ENCODE assay signal across 1 cellular context in the genomic region with DNA sequence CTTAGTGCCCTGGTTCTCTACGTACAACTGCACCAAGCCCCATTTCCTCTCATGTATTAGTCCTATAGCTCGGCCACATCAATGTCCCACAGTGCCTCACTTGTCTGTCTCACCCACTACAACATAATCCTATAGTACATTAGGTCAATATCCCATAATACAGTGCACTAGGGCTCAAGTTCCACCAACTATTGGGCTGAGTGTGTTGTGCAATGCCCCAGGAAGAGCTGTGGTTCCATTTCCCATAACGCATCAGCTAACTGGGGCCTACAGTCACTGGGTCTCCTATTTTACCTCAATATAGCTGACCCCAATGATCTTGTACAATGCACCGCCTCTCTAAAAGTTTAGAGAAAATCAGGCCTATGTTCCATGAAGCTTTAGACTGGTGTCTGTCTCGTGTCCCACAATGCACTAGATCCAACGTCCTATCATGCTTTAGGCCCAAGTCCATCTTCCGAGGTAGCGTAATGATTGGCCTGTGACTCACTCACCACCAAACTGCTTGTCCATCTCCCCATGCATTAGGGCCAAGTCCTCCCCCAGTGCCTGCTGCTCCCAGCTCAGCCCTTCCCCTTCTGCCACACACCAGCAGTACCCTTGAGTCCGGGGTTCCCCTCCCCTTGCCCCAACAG.
TF ChIP-seq lines count a peak whose summit lies in the region.

No MANE protein-coding gene starts in this region.

TF ChIP-seq in K562, 482 proteins besides CTCF, POLR2A, EP300 and RAD21:
- TF ChIP-seq, protein P1, sequence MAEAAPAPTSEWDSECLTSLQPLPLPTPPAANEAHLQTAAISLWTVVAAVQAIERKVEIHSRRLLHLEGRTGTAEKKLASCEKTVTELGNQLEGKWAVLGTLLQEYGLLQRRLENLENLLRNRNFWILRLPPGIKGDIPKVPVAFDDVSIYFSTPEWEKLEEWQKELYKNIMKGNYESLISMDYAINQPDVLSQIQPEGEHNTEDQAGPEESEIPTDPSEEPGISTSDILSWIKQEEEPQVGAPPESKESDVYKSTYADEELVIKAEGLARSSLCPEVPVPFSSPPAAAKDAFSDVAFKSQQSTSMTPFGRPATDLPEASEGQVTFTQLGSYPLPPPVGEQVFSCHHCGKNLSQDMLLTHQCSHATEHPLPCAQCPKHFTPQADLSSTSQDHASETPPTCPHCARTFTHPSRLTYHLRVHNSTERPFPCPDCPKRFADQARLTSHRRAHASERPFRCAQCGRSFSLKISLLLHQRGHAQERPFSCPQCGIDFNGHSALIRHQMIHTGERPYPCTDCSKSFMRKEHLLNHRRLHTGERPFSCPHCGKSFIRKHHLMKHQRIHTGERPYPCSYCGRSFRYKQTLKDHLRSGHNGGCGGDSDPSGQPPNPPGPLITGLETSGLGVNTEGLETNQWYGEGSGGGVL (CRISPR knock-in tag; IDR thresholded peaks at IDR 0.05): no peak
- TF ChIP-seq MCM7 (IDR thresholded peaks at IDR 0.05) (no peak), CEBPG (CRISPR knock-in tag; IDR thresholded peaks at IDR 0.05) (peak; percentile 45; the same call in 1 of the 2 replicates), CEBPG (tag; conservative IDR thresholded peaks at IDR 0.05 in 1 of 2, IDR thresholded peaks at IDR 0.05 in 1 of 2) (peak in 1 of 2 experiments; percentile 61; a peak in 2 of 4 replicates), NFIX (CRISPR knock-in tag; IDR thresholded peaks at IDR 0.05; ENCODE audit: low read depth) (no peak), ETV5 (CRISPR knock-in tag; IDR thresholded peaks at IDR 0.05; ENCODE audit: low read depth) (no peak), CEBPB (tag; IDR thresholded peaks at IDR 0.05) (peak; percentile 81), PTTG1 (tag; IDR thresholded peaks at IDR 0.05; ENCODE audit: low read depth) (no peak), DPF2 (IDR thresholded peaks at IDR 0.05) (no peak), FOSL1 (tag; conservative IDR thresholded peaks at IDR 0.05) (peak; percentile 63), EZH2 (IDR thresholded peaks at IDR 0.05; ENCODE audit: borderline replicate concordance, low read depth, low read length) (no peak)
- TF ChIP-seq, protein P2, sequence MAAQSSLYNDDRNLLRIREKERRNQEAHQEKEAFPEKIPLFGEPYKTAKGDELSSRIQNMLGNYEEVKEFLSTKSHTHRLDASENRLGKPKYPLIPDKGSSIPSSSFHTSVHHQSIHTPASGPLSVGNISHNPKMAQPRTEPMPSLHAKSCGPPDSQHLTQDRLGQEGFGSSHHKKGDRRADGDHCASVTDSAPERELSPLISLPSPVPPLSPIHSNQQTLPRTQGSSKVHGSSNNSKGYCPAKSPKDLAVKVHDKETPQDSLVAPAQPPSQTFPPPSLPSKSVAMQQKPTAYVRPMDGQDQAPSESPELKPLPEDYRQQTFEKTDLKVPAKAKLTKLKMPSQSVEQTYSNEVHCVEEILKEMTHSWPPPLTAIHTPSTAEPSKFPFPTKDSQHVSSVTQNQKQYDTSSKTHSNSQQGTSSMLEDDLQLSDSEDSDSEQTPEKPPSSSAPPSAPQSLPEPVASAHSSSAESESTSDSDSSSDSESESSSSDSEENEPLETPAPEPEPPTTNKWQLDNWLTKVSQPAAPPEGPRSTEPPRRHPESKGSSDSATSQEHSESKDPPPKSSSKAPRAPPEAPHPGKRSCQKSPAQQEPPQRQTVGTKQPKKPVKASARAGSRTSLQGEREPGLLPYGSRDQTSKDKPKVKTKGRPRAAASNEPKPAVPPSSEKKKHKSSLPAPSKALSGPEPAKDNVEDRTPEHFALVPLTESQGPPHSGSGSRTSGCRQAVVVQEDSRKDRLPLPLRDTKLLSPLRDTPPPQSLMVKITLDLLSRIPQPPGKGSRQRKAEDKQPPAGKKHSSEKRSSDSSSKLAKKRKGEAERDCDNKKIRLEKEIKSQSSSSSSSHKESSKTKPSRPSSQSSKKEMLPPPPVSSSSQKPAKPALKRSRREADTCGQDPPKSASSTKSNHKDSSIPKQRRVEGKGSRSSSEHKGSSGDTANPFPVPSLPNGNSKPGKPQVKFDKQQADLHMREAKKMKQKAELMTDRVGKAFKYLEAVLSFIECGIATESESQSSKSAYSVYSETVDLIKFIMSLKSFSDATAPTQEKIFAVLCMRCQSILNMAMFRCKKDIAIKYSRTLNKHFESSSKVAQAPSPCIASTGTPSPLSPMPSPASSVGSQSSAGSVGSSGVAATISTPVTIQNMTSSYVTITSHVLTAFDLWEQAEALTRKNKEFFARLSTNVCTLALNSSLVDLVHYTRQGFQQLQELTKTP (IDR thresholded peaks at IDR 0.05; ENCODE audit: low read depth in 1 of 2, partially characterized antibody in 2 of 2): peak in 1 of 2 experiments; percentile 61
- TF ChIP-seq, protein P3, sequence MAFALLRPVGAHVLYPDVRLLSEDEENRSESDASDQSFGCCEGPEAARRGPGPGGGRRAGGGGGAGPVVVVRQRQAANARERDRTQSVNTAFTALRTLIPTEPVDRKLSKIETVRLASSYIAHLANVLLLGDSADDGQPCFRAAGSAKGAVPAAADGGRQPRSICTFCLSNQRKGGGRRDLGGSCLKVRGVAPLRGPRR (CRISPR knock-in tag; IDR thresholded peaks at IDR 0.05): no peak
